In the genomic region with DNA sequence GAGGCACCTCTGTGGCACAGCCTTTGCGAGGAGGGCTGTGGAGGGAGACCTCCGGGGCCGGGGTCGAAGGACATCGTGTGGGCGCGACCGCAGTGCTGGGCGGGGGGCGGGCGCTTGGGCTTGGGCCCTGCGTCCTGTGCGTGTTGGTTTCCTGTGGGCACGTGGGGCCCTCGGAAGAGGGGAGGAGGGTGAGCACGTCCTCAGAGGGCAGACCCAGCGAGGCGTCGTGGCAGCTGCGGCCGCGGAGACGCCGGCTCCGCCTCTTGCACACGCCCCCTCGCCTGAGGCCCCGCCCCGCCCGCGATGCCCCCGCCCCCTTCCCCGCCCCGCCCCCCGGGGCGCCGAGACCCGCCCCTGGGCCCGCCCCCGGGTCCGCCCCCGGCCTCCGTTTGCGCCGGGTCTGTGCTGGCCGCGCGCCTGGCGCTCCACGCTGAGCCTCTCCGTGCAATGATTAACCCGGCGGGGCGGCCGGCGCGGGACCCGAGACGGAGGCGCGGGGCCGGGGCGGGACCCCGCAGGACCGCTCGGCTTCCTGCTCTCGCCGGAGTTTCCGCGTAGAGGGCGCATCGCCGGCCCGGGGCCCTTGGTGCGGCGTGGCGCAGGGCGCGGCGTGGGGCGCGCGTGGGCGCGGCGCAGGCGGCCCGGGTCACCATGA, we compare ENCODE assay signal across 1 cellular context.
TF ChIP-seq lines count a peak whose summit lies in the region.

A gene with protein sequence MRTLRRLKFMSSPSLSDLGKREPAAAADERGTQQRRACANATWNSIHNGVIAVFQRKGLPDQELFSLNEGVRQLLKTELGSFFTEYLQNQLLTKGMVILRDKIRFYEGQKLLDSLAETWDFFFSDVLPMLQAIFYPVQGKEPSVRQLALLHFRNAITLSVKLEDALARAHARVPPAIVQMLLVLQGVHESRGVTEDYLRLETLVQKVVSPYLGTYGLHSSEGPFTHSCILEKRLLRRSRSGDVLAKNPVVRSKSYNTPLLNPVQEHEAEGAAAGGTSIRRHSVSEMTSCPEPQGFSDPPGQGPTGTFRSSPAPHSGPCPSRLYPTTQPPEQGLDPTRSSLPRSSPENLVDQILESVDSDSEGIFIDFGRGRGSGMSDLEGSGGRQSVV (plus strand): TSS at position 381 of the 655 bp plus-strand sequence. CDS start 271 bp downstream, at position 652.

TF ChIP-seq in GM12878, 131 proteins besides CTCF, POLR2A, EP300 and RAD21 (continued from another document and continues in another):
- TF ChIP-seq, protein P1, sequence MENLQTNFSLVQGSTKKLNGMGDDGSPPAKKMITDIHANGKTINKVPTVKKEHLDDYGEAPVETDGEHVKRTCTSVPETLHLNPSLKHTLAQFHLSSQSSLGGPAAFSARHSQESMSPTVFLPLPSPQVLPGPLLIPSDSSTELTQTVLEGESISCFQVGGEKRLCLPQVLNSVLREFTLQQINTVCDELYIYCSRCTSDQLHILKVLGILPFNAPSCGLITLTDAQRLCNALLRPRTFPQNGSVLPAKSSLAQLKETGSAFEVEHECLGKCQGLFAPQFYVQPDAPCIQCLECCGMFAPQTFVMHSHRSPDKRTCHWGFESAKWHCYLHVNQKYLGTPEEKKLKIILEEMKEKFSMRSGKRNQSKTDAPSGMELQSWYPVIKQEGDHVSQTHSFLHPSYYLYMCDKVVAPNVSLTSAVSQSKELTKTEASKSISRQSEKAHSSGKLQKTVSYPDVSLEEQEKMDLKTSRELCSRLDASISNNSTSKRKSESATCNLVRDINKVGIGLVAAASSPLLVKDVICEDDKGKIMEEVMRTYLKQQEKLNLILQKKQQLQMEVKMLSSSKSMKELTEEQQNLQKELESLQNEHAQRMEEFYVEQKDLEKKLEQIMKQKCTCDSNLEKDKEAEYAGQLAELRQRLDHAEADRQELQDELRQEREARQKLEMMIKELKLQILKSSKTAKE (IDR thresholded peaks at IDR 0.05; ENCODE audit: low read depth, poor library complexity, severe bottlenecking): no peak
- TF ChIP-seq, protein P2, sequence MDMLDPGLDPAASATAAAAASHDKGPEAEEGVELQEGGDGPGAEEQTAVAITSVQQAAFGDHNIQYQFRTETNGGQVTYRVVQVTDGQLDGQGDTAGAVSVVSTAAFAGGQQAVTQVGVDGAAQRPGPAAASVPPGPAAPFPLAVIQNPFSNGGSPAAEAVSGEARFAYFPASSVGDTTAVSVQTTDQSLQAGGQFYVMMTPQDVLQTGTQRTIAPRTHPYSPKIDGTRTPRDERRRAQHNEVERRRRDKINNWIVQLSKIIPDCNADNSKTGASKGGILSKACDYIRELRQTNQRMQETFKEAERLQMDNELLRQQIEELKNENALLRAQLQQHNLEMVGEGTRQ (IDR thresholded peaks at IDR 0.05; ENCODE audit: borderline replicate concordance, low read depth, low read length): peak; percentile 69
- TF ChIP-seq, protein P3, sequence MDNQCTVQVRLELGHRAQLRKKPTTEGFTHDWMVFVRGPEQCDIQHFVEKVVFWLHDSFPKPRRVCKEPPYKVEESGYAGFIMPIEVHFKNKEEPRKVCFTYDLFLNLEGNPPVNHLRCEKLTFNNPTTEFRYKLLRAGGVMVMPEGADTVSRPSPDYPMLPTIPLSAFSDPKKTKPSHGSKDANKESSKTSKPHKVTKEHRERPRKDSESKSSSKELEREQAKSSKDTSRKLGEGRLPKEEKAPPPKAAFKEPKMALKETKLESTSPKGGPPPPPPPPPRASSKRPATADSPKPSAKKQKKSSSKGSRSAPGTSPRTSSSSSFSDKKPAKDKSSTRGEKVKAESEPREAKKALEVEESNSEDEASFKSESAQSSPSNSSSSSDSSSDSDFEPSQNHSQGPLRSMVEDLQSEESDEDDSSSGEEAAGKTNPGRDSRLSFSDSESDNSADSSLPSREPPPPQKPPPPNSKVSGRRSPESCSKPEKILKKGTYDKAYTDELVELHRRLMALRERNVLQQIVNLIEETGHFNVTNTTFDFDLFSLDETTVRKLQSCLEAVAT (IDR thresholded peaks at IDR 0.05): peak; percentile 47; the same call in 1 of the 2 replicates
- no peak for TF ChIP-seq MXI1 (IDR thresholded peaks at IDR 0.05; ENCODE audit: low read depth, low read length)
- TF ChIP-seq MTA2 (IDR thresholded peaks at IDR 0.05; ENCODE audit: low read depth): 0 out of 2 replicates have a peak, but pooled peaks have one; percentile 9
- TF ChIP-seq, protein P4, sequence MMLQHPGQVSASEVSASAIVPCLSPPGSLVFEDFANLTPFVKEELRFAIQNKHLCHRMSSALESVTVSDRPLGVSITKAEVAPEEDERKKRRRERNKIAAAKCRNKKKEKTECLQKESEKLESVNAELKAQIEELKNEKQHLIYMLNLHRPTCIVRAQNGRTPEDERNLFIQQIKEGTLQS (IDR thresholded peaks at IDR 0.05; ENCODE audit: borderline replicate concordance, extremely low read depth, low read depth, low read length): no peak
- TF ChIP-seq ATF7 (IDR thresholded peaks at IDR 0.05; ENCODE audit: low read depth): no peak
- TF ChIP-seq HDAC6 (IDR thresholded peaks at IDR 0.05; ENCODE audit: unreplicated experiment): peak; percentile 89
- TF ChIP-seq NBN (IDR thresholded peaks at IDR 0.05): 0 out of 2 replicates have a peak, but pooled peaks have one; percentile 46
- TF ChIP-seq, protein P5, sequence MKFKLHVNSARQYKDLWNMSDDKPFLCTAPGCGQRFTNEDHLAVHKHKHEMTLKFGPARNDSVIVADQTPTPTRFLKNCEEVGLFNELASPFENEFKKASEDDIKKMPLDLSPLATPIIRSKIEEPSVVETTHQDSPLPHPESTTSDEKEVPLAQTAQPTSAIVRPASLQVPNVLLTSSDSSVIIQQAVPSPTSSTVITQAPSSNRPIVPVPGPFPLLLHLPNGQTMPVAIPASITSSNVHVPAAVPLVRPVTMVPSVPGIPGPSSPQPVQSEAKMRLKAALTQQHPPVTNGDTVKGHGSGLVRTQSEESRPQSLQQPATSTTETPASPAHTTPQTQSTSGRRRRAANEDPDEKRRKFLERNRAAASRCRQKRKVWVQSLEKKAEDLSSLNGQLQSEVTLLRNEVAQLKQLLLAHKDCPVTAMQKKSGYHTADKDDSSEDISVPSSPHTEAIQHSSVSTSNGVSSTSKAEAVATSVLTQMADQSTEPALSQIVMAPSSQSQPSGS (IDR thresholded peaks at IDR 0.05; ENCODE audit: low read length): no peak
- peak; percentile 20 for TF ChIP-seq MEF2B (IDR thresholded peaks at IDR 0.05; ENCODE audit: partially characterized antibody, poor library complexity, severe bottlenecking)
- TF ChIP-seq RB1 (IDR thresholded peaks at IDR 0.05; ENCODE audit: borderline replicate concordance): peak; percentile 55; the same call in 1 of the 2 replicates
- TF ChIP-seq, protein P6, sequence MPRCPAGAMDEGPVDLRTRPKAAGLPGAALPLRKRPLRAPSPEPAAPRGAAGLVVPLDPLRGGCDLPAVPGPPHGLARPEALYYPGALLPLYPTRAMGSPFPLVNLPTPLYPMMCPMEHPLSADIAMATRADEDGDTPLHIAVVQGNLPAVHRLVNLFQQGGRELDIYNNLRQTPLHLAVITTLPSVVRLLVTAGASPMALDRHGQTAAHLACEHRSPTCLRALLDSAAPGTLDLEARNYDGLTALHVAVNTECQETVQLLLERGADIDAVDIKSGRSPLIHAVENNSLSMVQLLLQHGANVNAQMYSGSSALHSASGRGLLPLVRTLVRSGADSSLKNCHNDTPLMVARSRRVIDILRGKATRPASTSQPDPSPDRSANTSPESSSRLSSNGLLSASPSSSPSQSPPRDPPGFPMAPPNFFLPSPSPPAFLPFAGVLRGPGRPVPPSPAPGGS (IDR thresholded peaks at IDR 0.05; ENCODE audit: borderline replicate concordance, insufficient read depth, low read depth, low read length, poor library complexity, severe bottlenecking): no peak
- TF ChIP-seq, protein P7, sequence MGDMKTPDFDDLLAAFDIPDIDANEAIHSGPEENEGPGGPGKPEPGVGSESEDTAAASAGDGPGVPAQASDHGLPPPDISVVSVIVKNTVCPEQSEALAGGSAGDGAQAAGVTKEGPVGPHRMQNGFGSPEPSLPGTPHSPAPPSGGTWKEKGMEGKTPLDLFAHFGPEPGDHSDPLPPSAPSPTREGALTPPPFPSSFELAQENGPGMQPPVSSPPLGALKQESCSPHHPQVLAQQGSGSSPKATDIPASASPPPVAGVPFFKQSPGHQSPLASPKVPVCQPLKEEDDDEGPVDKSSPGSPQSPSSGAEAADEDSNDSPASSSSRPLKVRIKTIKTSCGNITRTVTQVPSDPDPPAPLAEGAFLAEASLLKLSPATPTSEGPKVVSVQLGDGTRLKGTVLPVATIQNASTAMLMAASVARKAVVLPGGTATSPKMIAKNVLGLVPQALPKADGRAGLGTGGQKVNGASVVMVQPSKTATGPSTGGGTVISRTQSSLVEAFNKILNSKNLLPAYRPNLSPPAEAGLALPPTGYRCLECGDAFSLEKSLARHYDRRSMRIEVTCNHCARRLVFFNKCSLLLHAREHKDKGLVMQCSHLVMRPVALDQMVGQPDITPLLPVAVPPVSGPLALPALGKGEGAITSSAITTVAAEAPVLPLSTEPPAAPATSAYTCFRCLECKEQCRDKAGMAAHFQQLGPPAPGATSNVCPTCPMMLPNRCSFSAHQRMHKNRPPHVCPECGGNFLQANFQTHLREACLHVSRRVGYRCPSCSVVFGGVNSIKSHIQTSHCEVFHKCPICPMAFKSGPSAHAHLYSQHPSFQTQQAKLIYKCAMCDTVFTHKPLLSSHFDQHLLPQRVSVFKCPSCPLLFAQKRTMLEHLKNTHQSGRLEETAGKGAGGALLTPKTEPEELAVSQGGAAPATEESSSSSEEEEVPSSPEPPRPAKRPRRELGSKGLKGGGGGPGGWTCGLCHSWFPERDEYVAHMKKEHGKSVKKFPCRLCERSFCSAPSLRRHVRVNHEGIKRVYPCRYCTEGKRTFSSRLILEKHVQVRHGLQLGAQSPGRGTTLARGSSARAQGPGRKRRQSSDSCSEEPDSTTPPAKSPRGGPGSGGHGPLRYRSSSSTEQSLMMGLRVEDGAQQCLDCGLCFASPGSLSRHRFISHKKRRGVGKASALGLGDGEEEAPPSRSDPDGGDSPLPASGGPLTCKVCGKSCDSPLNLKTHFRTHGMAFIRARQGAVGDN (IDR thresholded peaks at IDR 0.05): peak; percentile 97
- TF ChIP-seq PAX8 (IDR thresholded peaks at IDR 0.05): no peak
- no peak; a peak in 1 of 4 replicates for TF ChIP-seq IKZF2 (IDR thresholded peaks at IDR 0.05)
- peak; percentile 69; the same call in 1 of the 2 replicates for TF ChIP-seq NFXL1 (IDR thresholded peaks at IDR 0.05; ENCODE audit: borderline replicate concordance)
- TF ChIP-seq, protein P8, sequence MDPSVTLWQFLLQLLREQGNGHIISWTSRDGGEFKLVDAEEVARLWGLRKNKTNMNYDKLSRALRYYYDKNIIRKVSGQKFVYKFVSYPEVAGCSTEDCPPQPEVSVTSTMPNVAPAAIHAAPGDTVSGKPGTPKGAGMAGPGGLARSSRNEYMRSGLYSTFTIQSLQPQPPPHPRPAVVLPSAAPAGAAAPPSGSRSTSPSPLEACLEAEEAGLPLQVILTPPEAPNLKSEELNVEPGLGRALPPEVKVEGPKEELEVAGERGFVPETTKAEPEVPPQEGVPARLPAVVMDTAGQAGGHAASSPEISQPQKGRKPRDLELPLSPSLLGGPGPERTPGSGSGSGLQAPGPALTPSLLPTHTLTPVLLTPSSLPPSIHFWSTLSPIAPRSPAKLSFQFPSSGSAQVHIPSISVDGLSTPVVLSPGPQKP (IDR thresholded peaks at IDR 0.05; ENCODE audit: low read depth, low read length): no peak
- TF ChIP-seq FOXK2 (IDR thresholded peaks at IDR 0.05): no peak
- TF ChIP-seq ZNF217 (IDR thresholded peaks at IDR 0.05): 0 out of 2 replicates have a peak, but pooled peaks have one; percentile 25
- no peak for TF ChIP-seq EZH2 (IDR thresholded peaks at IDR 0.05; ENCODE audit: borderline replicate concordance, control insufficient read depth, low read depth, low read length)
- TF ChIP-seq, protein P9, sequence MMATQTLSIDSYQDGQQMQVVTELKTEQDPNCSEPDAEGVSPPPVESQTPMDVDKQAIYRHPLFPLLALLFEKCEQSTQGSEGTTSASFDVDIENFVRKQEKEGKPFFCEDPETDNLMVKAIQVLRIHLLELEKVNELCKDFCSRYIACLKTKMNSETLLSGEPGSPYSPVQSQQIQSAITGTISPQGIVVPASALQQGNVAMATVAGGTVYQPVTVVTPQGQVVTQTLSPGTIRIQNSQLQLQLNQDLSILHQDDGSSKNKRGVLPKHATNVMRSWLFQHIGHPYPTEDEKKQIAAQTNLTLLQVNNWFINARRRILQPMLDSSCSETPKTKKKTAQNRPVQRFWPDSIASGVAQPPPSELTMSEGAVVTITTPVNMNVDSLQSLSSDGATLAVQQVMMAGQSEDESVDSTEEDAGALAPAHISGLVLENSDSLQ (IDR thresholded peaks at IDR 0.05): 0 out of 2 replicates have a peak, but pooled peaks have one; percentile 8
- TF ChIP-seq, protein P10, sequence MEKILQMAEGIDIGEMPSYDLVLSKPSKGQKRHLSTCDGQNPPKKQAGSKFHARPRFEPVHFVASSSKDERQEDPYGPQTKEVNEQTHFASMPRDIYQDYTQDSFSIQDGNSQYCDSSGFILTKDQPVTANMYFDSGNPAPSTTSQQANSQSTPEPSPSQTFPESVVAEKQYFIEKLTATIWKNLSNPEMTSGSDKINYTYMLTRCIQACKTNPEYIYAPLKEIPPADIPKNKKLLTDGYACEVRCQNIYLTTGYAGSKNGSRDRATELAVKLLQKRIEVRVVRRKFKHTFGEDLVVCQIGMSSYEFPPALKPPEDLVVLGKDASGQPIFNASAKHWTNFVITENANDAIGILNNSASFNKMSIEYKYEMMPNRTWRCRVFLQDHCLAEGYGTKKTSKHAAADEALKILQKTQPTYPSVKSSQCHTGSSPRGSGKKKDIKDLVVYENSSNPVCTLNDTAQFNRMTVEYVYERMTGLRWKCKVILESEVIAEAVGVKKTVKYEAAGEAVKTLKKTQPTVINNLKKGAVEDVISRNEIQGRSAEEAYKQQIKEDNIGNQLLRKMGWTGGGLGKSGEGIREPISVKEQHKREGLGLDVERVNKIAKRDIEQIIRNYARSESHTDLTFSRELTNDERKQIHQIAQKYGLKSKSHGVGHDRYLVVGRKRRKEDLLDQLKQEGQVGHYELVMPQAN (conservative IDR thresholded peaks at IDR 0.05): peak; percentile 58
- no peak for TF ChIP-seq BRCA1 (IDR thresholded peaks at IDR 0.05; ENCODE audit: low read depth, low read length)
- TF ChIP-seq TCF12 (IDR thresholded peaks at IDR 0.05; ENCODE audit: low read depth, low read length): no peak
- TF ChIP-seq IKZF1 (conservative IDR thresholded peaks at IDR 0.05): 0 out of 2 replicates have a peak, but pooled peaks have one; percentile 33
- peak; percentile 71 for TF ChIP-seq NR2F1 (conservative IDR thresholded peaks at IDR 0.05)
- 0 out of 2 replicates have a peak, but pooled peaks have one; percentile 10 for TF ChIP-seq PAX5 (IDR thresholded peaks at IDR 0.05; ENCODE audit: borderline replicate concordance, low read depth, low read length)
- TF ChIP-seq NR2C1 (IDR thresholded peaks at IDR 0.05): peak; percentile 71; the same call in 1 of the 2 replicates
- TF ChIP-seq FOS (IDR thresholded peaks at IDR 0.05; ENCODE audit: borderline replicate concordance, extremely low read depth, insufficient read length): no peak
- TF ChIP-seq, protein P11, sequence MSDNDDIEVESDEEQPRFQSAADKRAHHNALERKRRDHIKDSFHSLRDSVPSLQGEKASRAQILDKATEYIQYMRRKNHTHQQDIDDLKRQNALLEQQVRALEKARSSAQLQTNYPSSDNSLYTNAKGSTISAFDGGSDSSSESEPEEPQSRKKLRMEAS (IDR thresholded peaks at IDR 0.05; ENCODE audit: low read depth, low read length): peak; percentile 75; the same call in 1 of the 2 replicates
